Comparison of ENCODE assay signal across 27 cellular contexts in genomic region chr6:70889270-70889669, GRCh38.
"Had no signal": no experiment of that assay in that cellular context is flagged by ENCODE, and none has a peak within 500 bp of the region (broad histone marks: within the 10 kb centered on the region; RNA-seq: fewer than 3 reads in every experiment).

No MANE protein-coding gene starts in this region.

- H3K27ac ChIP-seq: brain microvascular endothelial cell, coronary artery, dorsolateral prefrontal cortex, VCaP had no signal

- ATAC-seq: activated T-cell treated with anti-CD3 and anti-CD28 coated beads, Interleukin-2, amount 50 U/mL, for 72 hours; esophagus mucosa; WTC11 had no signal

- H3K27me3 Mint-ChIP-seq: activated CD4-positive, alpha-beta memory T cell treated with anti-CD3 and anti-CD28 coated beads, Interleukin-2, amount 10 ng/mL, durations not matched to agents 7 days and 5 days; dendritic cell treated with granulocyte-macrophage colony-stimulating factor and Interleukin-4, amounts not matched to agents 40 ng/mL and 50 ng/mL, for 4 days had no signal

- H3K9me3 Mint-ChIP-seq: activated CD4-positive, alpha-beta memory T cell treated with anti-CD3 and anti-CD28 coated beads, Interleukin-2, amount 10 ng/mL, durations not matched to agents 7 days and 5 days; activated CD4-positive, alpha-beta T cell treated with anti-CD3 and anti-CD28 coated beads, Interleukin-2, amount 10 ng/mL, durations not matched to agents 7 days and 5 days; activated T-cell treated with anti-CD3 and anti-CD28 coated beads, Interleukin-2, amount 50 U/mL, for 24 hours; activated T-cell treated with anti-CD3 and anti-CD28 coated beads, Interleukin-2, amount 50 U/mL, for 72 hours; central memory CD8-positive, alpha-beta T cell; dendritic cell treated with granulocyte-macrophage colony-stimulating factor and Interleukin-4, amounts not matched to agents 40 ng/mL and 50 ng/mL, for 4 days; endodermal cell; WTC11 had no signal

- H3K27ac Mint-ChIP-seq: activated CD4-positive, alpha-beta memory T cell treated with anti-CD3 and anti-CD28 coated beads, Interleukin-2, amount 10 ng/mL, durations not matched to agents 7 days and 5 days; activated CD4-positive, alpha-beta T cell treated with anti-CD3 and anti-CD28 coated beads, Interleukin-2, amount 10 ng/mL, durations not matched to agents 7 days and 5 days; activated naive CD8-positive, alpha-beta T cell; activated T-cell treated with anti-CD3 and anti-CD28 coated beads, Interleukin-2, amount 50 U/mL, for 24 hours; activated T-cell treated with anti-CD3 and anti-CD28 coated beads, Interleukin-2, amount 50 U/mL, for 72 hours; dendritic cell treated with granulocyte-macrophage colony-stimulating factor and Interleukin-4, amounts not matched to agents 40 ng/mL and 50 ng/mL, for 4 days; endodermal cell; WTC11 had no signal

- H3K36me3 ChIP-seq: brain microvascular endothelial cell had no signal

- H3K4me3 Mint-ChIP-seq: activated CD4-positive, alpha-beta memory T cell treated with anti-CD3 and anti-CD28 coated beads, Interleukin-2, amount 10 ng/mL, durations not matched to agents 7 days and 5 days; activated CD4-positive, alpha-beta T cell treated with anti-CD3 and anti-CD28 coated beads, Interleukin-2, amount 10 ng/mL, durations not matched to agents 7 days and 5 days; activated naive CD8-positive, alpha-beta T cell; activated T-cell treated with anti-CD3 and anti-CD28 coated beads, Interleukin-2, amount 50 U/mL, for 24 hours; activated T-cell treated with anti-CD3 and anti-CD28 coated beads, Interleukin-2, amount 50 U/mL, for 72 hours; central memory CD8-positive, alpha-beta T cell; dendritic cell treated with granulocyte-macrophage colony-stimulating factor and Interleukin-4, amounts not matched to agents 40 ng/mL and 50 ng/mL, for 4 days; endodermal cell; WTC11 had no signal

- H3K27me3 ChIP-seq: brain microvascular endothelial cell had no signal

- H3K4me1 Mint-ChIP-seq: activated CD4-positive, alpha-beta memory T cell treated with anti-CD3 and anti-CD28 coated beads, Interleukin-2, amount 10 ng/mL, durations not matched to agents 7 days and 5 days; activated CD4-positive, alpha-beta T cell treated with anti-CD3 and anti-CD28 coated beads, Interleukin-2, amount 10 ng/mL, durations not matched to agents 7 days and 5 days; central memory CD8-positive, alpha-beta T cell had no signal

- H3K4me3 ChIP-seq: coronary artery, dorsolateral prefrontal cortex had no signal

- H3K36me3 Mint-ChIP-seq: activated naive CD8-positive, alpha-beta T cell; WTC11 had no signal

- DNase-seq: activated CD4-positive, alpha-beta memory T cell treated with anti-CD3 and anti-CD28 coated beads, Interleukin-2, amount 10 ng/mL, durations not matched to agents 7 days and 5 days; activated CD4-positive, alpha-beta T cell treated with anti-CD3 and anti-CD28 coated beads for 1 hour; activated CD4-positive, alpha-beta T cell treated with anti-CD3 and anti-CD28 coated beads for 4 hours; activated CD4-positive, alpha-beta T cell treated with anti-CD3 and anti-CD28 coated beads, Interleukin-2, amount 10 ng/mL, durations not matched to agents 7 days and 5 days; activated CD4-positive, alpha-beta T cell treated with anti-CD3 and anti-CD28 coated beads, Interleukin-2, amount 50 U/mL, for 4 hours; activated CD8-positive, alpha-beta memory T cell treated with anti-CD3 and anti-CD28 coated beads, Interleukin-2, amount 50 U/mL, for 48 hours; activated gamma-delta T cell; activated naive CD4-positive, alpha-beta T cell; activated naive CD4-positive, alpha-beta T cell treated with anti-CD3 and anti-CD28 coated beads, Interleukin-2, amount 50 U/mL, for 16 hours; activated T-cell treated with anti-CD3 and anti-CD28 coated beads for 4 hours; activated T-cell treated with anti-CD3 and anti-CD28 coated beads, Interleukin-2, amount 50 U/mL, for 24 hours; activated T-cell treated with anti-CD3 and anti-CD28 coated beads, Interleukin-2, amount 50 U/mL, for 72 hours; amniotic stem cell; anterior cingulate cortex; brain microvascular endothelial cell; dorsolateral prefrontal cortex; effector memory CD4-positive, alpha-beta T cell; endodermal cell; foreskin fibroblast; T-helper 2 cell had no signal
